In the genomic region with DNA sequence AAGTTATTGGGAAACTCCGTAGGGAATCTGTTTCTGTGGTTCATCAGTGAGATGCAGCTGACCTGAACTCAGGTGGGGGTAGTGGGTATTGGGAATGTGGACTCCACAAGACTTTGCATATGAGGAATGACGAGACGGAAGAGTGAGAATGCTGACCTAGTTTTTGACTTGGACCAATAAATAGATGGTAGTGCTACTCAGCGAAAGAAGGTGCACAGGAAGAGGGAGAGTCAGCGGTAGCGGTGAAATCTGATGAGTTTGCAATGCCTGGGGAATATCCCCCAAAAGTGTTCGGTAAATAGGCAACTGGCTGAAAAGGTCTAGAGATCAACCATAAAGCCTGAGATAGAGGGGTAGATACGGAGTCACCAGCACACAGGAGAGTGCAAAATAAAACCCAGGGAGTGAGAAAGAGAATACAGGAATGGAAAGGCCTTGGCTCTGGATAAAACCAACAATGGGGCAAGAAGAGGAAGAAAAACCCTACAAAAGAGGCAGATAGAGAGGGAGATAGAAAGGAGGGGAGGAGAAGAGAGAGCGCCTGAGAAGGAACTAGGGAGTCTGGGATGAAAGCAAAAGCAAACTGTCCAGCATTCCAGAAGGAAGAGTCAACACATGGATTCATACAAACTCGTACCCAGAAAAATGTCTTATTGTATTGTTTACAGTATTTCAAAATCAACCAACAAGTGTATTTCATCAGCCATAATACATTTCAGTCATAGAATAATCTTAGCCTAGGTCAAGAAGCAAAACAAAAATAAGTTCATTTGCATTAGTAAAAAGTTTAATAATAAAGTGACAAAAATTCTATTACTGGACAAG, we compare ENCODE assay signal across 11 cellular contexts. TPM values are rescaled to one million over a fixed set of nuclear protein-coding genes. Genes with fewer than 3 reads are reported as not detected.
DNase-seq lines count a peak whose midpoint lies in the region; ATAC-seq, FAIRE-seq and TF ChIP-seq lines count a peak whose summit lies in the region.
"Had no signal": no experiment of that assay in that cellular context is flagged by ENCODE, and none has a peak within 500 bp of the region (broad histone marks: within the 10 kb centered on the region; RNA-seq: fewer than 3 reads in every experiment).

No MANE protein-coding gene starts in this region.

- peak overlapping the region; percentile 67 for H3K4me2 ChIP-seq in K562 (ENCODE audit: insufficient read depth, low read length)
- H3K4me2 ChIP-seq in keratinocyte (ENCODE audit: control insufficient read depth, extremely low read depth, insufficient read depth, low read depth, low read length), result peak overlapping the region; percentile 70

- no peak overlapping the region for H3K9ac ChIP-seq in HUES64 (ENCODE audit: low read depth, low read length)
- H3K9ac ChIP-seq in K562 (ENCODE audit: insufficient read depth in 1 of 2, low read depth in 2 of 2, low read length in 2 of 2), result peak overlapping the region; percentile 8 to 86; a peak in 2 of 4 replicates
- no peak overlapping the region for H3K9ac ChIP-seq in keratinocyte (ENCODE audit: control insufficient read depth, extremely low read depth, insufficient read depth, low read length)

- H4K20me1 ChIP-seq in K562 (replicated peaks; ENCODE audit: control insufficient read depth, insufficient read depth, low read length), result peaks cover 34% of the 10 kb centered on the region
- peaks cover 12% of the 10 kb centered on the region for H4K20me1 ChIP-seq in keratinocyte (ENCODE audit: control insufficient read depth, extremely low read depth, insufficient read depth, low read length)

- in situ Hi-C loops in K562 (cut with MboI), result no loop called here

- H3K79me2 ChIP-seq in K562 (ENCODE audit: control insufficient read depth, insufficient read depth, low read length) (peaks cover 98% of the 10 kb centered on the region), keratinocyte (ENCODE audit: control insufficient read depth, insufficient read depth, low read length) (peaks cover 98% of the 10 kb centered on the region)

- WGBS in HUES64, result 81% methylated on average over 9 of the region's 10 CpGs
- WGBS in K562 (ENCODE audit: insufficient coverage, low coverage, missing lambda C conversion rate), result 51% methylated on average over 10 of the region's 10 CpGs
- WGBS in heart left ventricle, 4 donors, result 80 to 86% (median 85%) methylated on average over 10 of the region's 10 CpGs

- TF ChIP-seq POLR2A in K562 (conservative IDR thresholded peaks at IDR 0.05) (no peak), heart left ventricle (IDR thresholded peaks at IDR 0.05) (no peak)

- H3K4me1 Mint-ChIP-seq in activated CD4-positive, alpha-beta memory T cell treated with anti-CD3 and anti-CD28 coated beads for 36 hours (ENCODE audit: low read depth), result peaks cover 21% of the 10 kb centered on the region

- H3K4me3 ChIP-seq in AG04450 (ENCODE audit: low read depth, low read length) (peak overlapping the region; percentile 81), HUES64 (ENCODE audit: low read length) (peak overlapping the region; percentile 13; the same call in 1 of the 2 replicates), K562 (peak overlapping the region; percentile 81; the same call in 1 of the 2 replicates), keratinocyte (ENCODE audit: control insufficient read depth in 2 of 3, extremely low read depth in 1 of 3, insufficient read depth in 2 of 3, low read depth in 1 of 3, low read length in 3 of 3) (peak overlapping the region in 2 of 3 experiments; percentile 21 to 29), heart left ventricle (peak overlapping the region in 5 of 12 donors; percentile 9 to 96 (median 19))

- H3K27ac ChIP-seq in AG04450 (ENCODE audit: low read depth, low read length) (peak overlapping the region; percentile 78), HUES64 (ENCODE audit: low read depth, low read length) (no peak overlapping the region), K562 (ENCODE audit: extremely low read depth, low read depth, low read length) (no peak overlapping the region), keratinocyte (ENCODE audit: control insufficient read depth, insufficient read depth, low read length) (peak overlapping the region; percentile 39), heart left ventricle (no peak overlapping the region)

- no peaks in the 10 kb centered on the region for H3K9me3 ChIP-seq in AG04450 (ENCODE audit: control insufficient read depth, insufficient read depth, low read length)
- no peaks in the 10 kb centered on the region for H3K9me3 ChIP-seq in HUES64 (ENCODE audit: insufficient read depth, low read depth, low read length)
- H3K9me3 ChIP-seq in K562 (replicated peaks; ENCODE audit: control insufficient read depth, insufficient read depth, low read depth, low read length), result no peaks in the 10 kb centered on the region
- no peaks in the 10 kb centered on the region for H3K9me3 ChIP-seq in keratinocyte (ENCODE audit: control insufficient read depth, low read depth, low read length)
- no peaks in the 10 kb centered on the region for H3K9me3 ChIP-seq in heart left ventricle

- ATAC-seq in K562 (no peak), HG02938 (IDR thresholded peaks at IDR 0.05; ENCODE audit: unreplicated experiment) (no peak), heart left ventricle (no peak)
- ATAC-seq: activated CD8-positive, alpha-beta T cell treated with anti-CD3 and anti-CD28 coated beads for 36 hours had no signal

- H3K27me3 Mint-ChIP-seq in activated CD4-positive, alpha-beta memory T cell treated with anti-CD3 and anti-CD28 coated beads for 36 hours, result no peaks in the 10 kb centered on the region
- H3K27me3 Mint-ChIP-seq: activated CD8-positive, alpha-beta T cell treated with anti-CD3 and anti-CD28 coated beads for 36 hours had no signal

- POLR2A ChIA-PET in AG04450 (lab: Yijun Ruan, JAX) (interaction anchor here (0.6 kb wide), 1 partner anchor 298 kb away, joined by 3 read pairs; a partner anchor contains a TSS), K562 (lab: Yijun Ruan, JAX) (interaction anchor here (0.5 to 1.3 kb wide), 3 partner anchors 9 to 216 kb away, joined by 3 to 5 read pairs (median 3); no protein-coding TSS in a partner anchor)
- POLR2A ChIA-PET in activated CD4-positive, alpha-beta memory T cell treated with anti-CD3 and anti-CD28 coated beads for 36 hours (lab: Charles Lee), result no interaction called here

- TF ChIP-seq CTCF in AG04450 (IDR thresholded peaks at IDR 0.05; ENCODE audit: low read depth, low read length) (no peak), K562 (IDR thresholded peaks at IDR 0.05 in 2 of 3, conservative IDR thresholded peaks at IDR 0.05 in 1 of 3; ENCODE audit: insufficient read depth in 2 of 3, low read depth in 1 of 3, low read length in 3 of 3) (no peak), keratinocyte (optimal IDR thresholded peaks at IDR 0.05 in 1 of 3, IDR thresholded peaks at IDR 0.05 in 1 of 3, conservative IDR thresholded peaks at IDR 0.05 in 1 of 3; ENCODE audit: extremely low read depth in 1 of 3, insufficient read depth in 2 of 3, low read length in 3 of 3) (no peak), heart left ventricle (IDR thresholded peaks at IDR 0.05) (no peak)

- H3K36me3 Mint-ChIP-seq in activated CD4-positive, alpha-beta memory T cell treated with anti-CD3 and anti-CD28 coated beads for 36 hours, result peaks cover 9% of the 10 kb centered on the region

- no peak for FAIRE-seq in K562 (lab: Jason Lieb, UNC)
- peak; percentile 81 for FAIRE-seq in keratinocyte (lab: Jason Lieb, UNC)

- no peak for TF ChIP-seq EP300 in K562 (IDR thresholded peaks at IDR 0.05; ENCODE audit: low read length)

- dilution Hi-C loops in keratinocyte (cut with MboI; ENCODE audit: extremely low pct_ligation_motif_present, low sequenced_read_pairs), result no loop called here

- H3K9me3 Mint-ChIP-seq in activated CD4-positive, alpha-beta memory T cell treated with anti-CD3 and anti-CD28 coated beads for 36 hours, result no peaks in the 10 kb centered on the region
- H3K9me3 Mint-ChIP-seq: activated CD8-positive, alpha-beta T cell treated with anti-CD3 and anti-CD28 coated beads for 36 hours had no signal

- CTCF ChIA-PET in AG04450 (lab: Charles Lee) (interaction anchor here (0.7 kb wide), 1 partner anchor 363 kb away, joined by 3 read pairs; no protein-coding TSS in a partner anchor), K562 (lab: Yijun Ruan, JAX; ENCODE audit: low intra/inter-chr PET ratio) (no interaction called here)
- CTCF ChIA-PET in activated CD4-positive, alpha-beta memory T cell treated with anti-CD3 and anti-CD28 coated beads for 36 hours (lab: Charles Lee), result interaction anchor here (0.6 kb wide), 2 partner anchors 40 to 299 kb away, joined by 3 read pairs; no protein-coding TSS in a partner anchor

- TF ChIP-seq RAD21 in K562 (CRISPR knock-in tag; conservative IDR thresholded peaks at IDR 0.05 in 1 of 2, IDR thresholded peaks at IDR 0.05 in 1 of 2), result no peak

- H3K9me1 ChIP-seq in K562 (ENCODE audit: control insufficient read depth, insufficient read depth, low read length) (peaks cover 4% of the 10 kb centered on the region), keratinocyte (ENCODE audit: control insufficient read depth, extremely low read depth, insufficient read depth, low read length) (no peaks in the 10 kb centered on the region)

- H3K27me3 ChIP-seq in AG04450 (ENCODE audit: control insufficient read depth, insufficient read depth, low read length), result no peaks in the 10 kb centered on the region
- peaks cover 40% of the 10 kb centered on the region for H3K27me3 ChIP-seq in HUES64 (ENCODE audit: insufficient read depth, low read length)
- H3K27me3 ChIP-seq in K562 (ENCODE audit: control insufficient read depth in 2 of 2, insufficient read depth in 2 of 2, low read length in 2 of 2), result no peaks in the 10 kb centered on the region
- H3K27me3 ChIP-seq in keratinocyte (ENCODE audit: control insufficient read depth, extremely low read depth, insufficient read depth, low read length), result no peaks in the 10 kb centered on the region
- H3K27me3 ChIP-seq in heart left ventricle, result no peaks in the 10 kb centered on the region

- no peaks in the 10 kb centered on the region for H3K36me3 ChIP-seq in HUES64 (ENCODE audit: insufficient read depth, low read length)
- peaks cover 47% of the 10 kb centered on the region for H3K36me3 ChIP-seq in K562 (ENCODE audit: control insufficient read depth, insufficient read depth, low read length)
- peaks cover 7 to 11% of the 10 kb centered on the region in 2 experiments for H3K36me3 ChIP-seq in keratinocyte (ENCODE audit: control insufficient read depth in 2 of 2, extremely low read depth in 1 of 2, insufficient read depth in 2 of 2, low read length in 2 of 2)
- peaks cover 0 to 3% (median 0%) of the 10 kb centered on the region in 9 donors for H3K36me3 ChIP-seq in heart left ventricle

- DNase-seq in AG04450 (ENCODE audit: low read depth, low spot score) (peak; percentile 63), K562 (ENCODE audit: extremely low read depth in 1 of 4, low spot score in 3 of 4) (no peak), keratinocyte (ENCODE audit: low read depth, low spot score) (no peak), KG1 (lab: John Stamatoyannopoulos, UW) (no peak), heart left ventricle (no peak)
- DNase-seq in activated CD4-positive, alpha-beta memory T cell treated with anti-CD3 and anti-CD28 coated beads for 36 hours, result no peak
- DNase-seq: activated CD8-positive, alpha-beta T cell treated with anti-CD3 and anti-CD28 coated beads for 36 hours; NCI-H1694 treated with DMSO at 0.1 percent for 48 hours; SHP77 had no signal

- intact Hi-C loops in K562 (cut with micrococcal nuclease), result no loop called here
- intact Hi-C loops in heart left ventricle (cut with DNase I), result no loop called here
- intact Hi-C loops in activated CD4-positive, alpha-beta memory T cell treated with anti-CD3 and anti-CD28 coated beads for 36 hours (cut with micrococcal nuclease), result no loop called here

- H3K4me1 ChIP-seq in HUES64 (ENCODE audit: insufficient read depth, low read length) (peaks cover 57% of the 10 kb centered on the region), K562 (replicated peaks in 1 of 2; ENCODE audit: control insufficient read depth in 2 of 2, insufficient read depth in 2 of 2, low read length in 2 of 2) (peaks cover 24 to 39% of the 10 kb centered on the region in 2 experiments; a peak in 4 of 5 replicates), keratinocyte (ENCODE audit: control insufficient read depth, extremely low read depth, insufficient read depth, low read length) (peaks cover 41% of the 10 kb centered on the region), heart left ventricle (peaks cover 0 to 83% (median 68%) of the 10 kb centered on the region in 12 donors)

- no peak overlapping the region for H2AFZ ChIP-seq in K562 (ENCODE audit: low read depth, low read length)
- no peak overlapping the region for H2AFZ ChIP-seq in keratinocyte (ENCODE audit: control insufficient read depth, low read length)

- H3K4me3 Mint-ChIP-seq in activated CD4-positive, alpha-beta memory T cell treated with anti-CD3 and anti-CD28 coated beads for 36 hours, result no peak overlapping the region
- H3K4me3 Mint-ChIP-seq: activated CD8-positive, alpha-beta T cell treated with anti-CD3 and anti-CD28 coated beads for 36 hours had no signal

- H3K27ac Mint-ChIP-seq in activated CD4-positive, alpha-beta memory T cell treated with anti-CD3 and anti-CD28 coated beads for 36 hours, result no peak overlapping the region
- H3K27ac Mint-ChIP-seq: activated CD8-positive, alpha-beta T cell treated with anti-CD3 and anti-CD28 coated beads for 36 hours had no signal

- BruUV-seq in K562 (replicated peaks; lab: Mats Ljungman, UMichigan), result no TSS peak

RNA-seq across cellular contexts. Expression of a gene that starts 5.4 kb away (rescaled TPM):
- polyA plus RNA-seq in AG04450 (2011; rRNA removed) (93.1 and 126 TPM in 2 replicates), K562 (2011; rRNA removed) (86.1 and 145 TPM in 2 replicates), K562 (2014; fragmentation: Illumina TruSeq; extraction: Trizol) (65.7 and 72.2 TPM in 2 replicates), K562 (2014; fragmentation: Nextera tagmentation; extraction: Ambion mirVana) (10 to 100 TPM; 13.6 to 15.5 TPM), K562 (2014; rRNA removed) (40.3 and 43.6 TPM in 2 replicates), keratinocyte (61.1 to 78.5 TPM (median 76.0 TPM) in 3 replicates), heart left ventricle (10 to 100 TPM; 20.8 to 40.6 TPM)
- 126 and 169 TPM in 2 replicates for polyA minus RNA-seq in AG04450 (2011; rRNA and poly(A)+ RNA removed)
- polyA plus RNA-seq in HUES64 (2013, experiment 1 of 2), result 30.5 TPM
- polyA plus RNA-seq in HUES64 (2013, experiment 2 of 2), result 31.5 TPM
- 222 and 366 TPM in 2 replicates for total RNA-seq in K562 (2011; cell fraction: chromatin; rRNA removed; ENCODE audit: low replicate concordance)
- 80.7 and 94.1 TPM in 2 replicates for total RNA-seq in K562 (2011; cell fraction: nucleolus; rRNA removed)
- 125 and 182 TPM in 2 replicates for total RNA-seq in K562 (2011; cell fraction: nucleoplasm; rRNA removed)
- total RNA-seq in K562 (2014; rRNA removed) (38.7 and 43.1 TPM in 2 replicates), K562 (2014; rRNA removed; fragmentation: Illumina TruSeq; extraction: Trizol) (61.8 and 84.8 TPM in 2 replicates), K562 (2015; rRNA removed; fragmentation: Illumina TruSeq; extraction: Trizol) (72.2 and 75.0 TPM in 2 replicates), K562 (2021) (57.7 and 60.8 TPM in 2 replicates), heart left ventricle (10 to 100 TPM; 29.1 to 71.9 (median 49.7) TPM)
- polyA plus RNA-seq in K562 (2011; cell fraction: cytosol; rRNA removed), result 35.6 and 41.6 TPM in 2 replicates
- 214 and 250 TPM in 2 replicates for polyA plus RNA-seq in K562 (2011; cell fraction: nucleus; rRNA removed)
- 32.3 and 36.3 TPM in 2 replicates for polyA plus RNA-seq in K562 (2012)
- polyA minus RNA-seq in K562 (2011; rRNA and poly(A)+ RNA removed), result 150 and 239 TPM in 2 replicates
- 36.3 and 108 TPM in 2 replicates for polyA minus RNA-seq in K562 (2011; cell fraction: cytosol; rRNA and poly(A)+ RNA removed)
- 146 and 167 TPM in 2 replicates for polyA minus RNA-seq in K562 (2011; cell fraction: nucleus; rRNA and poly(A)+ RNA removed)
- 59.0 TPM for polyA plus RNA-seq in keratinocyte (2011; ENCODE audit: low read depth)
- polyA plus RNA-seq in keratinocyte (2011; cell fraction: cytosol; rRNA removed), result 52.8 and 93.6 TPM in 2 replicates
- polyA plus RNA-seq in keratinocyte (2011; cell fraction: nucleus; rRNA removed), result 93.4 and 98.3 TPM in 2 replicates
- polyA plus RNA-seq in keratinocyte (2012; ENCODE audit: low replicate concordance), result 30.7 and 46.7 TPM in 2 replicates
- polyA minus RNA-seq in keratinocyte, result 56.9 to 165 TPM (median 88.6 TPM) in 3 replicates
- polyA minus RNA-seq in keratinocyte (2011; cell fraction: cytosol; rRNA and poly(A)+ RNA removed), result 60.8 TPM
- polyA minus RNA-seq in keratinocyte (2011; cell fraction: nucleus; rRNA and poly(A)+ RNA removed), result 87.8 and 145 TPM in 2 replicates
- 10 to 100 TPM; 24.6 to 28.7 TPM for total RNA-seq in activated CD4-positive, alpha-beta memory T cell treated with anti-CD3 and anti-CD28 coated beads for 36 hours

Comparison
In these comparisons a context has a peak if more than half of its experiments do, and no peak if none do; other contexts are left out.
1. H3K27ac ChIP-seq: peak in AG04450 (single experiment) and keratinocyte (single experiment); none in HUES64 (single experiment), K562 (single experiment) and heart left ventricle (0 of 12).
2. H3K9ac ChIP-seq: peak in K562 (2 of 2); none in HUES64 (single experiment) and keratinocyte (single experiment).